ENCODE assay signal across 9 cellular contexts in genomic region chr7:142485617-142486226, GRCh38.
A peak's percentile ranks its signal among the peaks of the same experiment; 100 is the strongest.
DNase-seq lines count a peak whose midpoint lies in the region; ATAC-seq and TF ChIP-seq lines count a peak whose summit lies in the region.
"Had no signal": no experiment of that assay in that cellular context is flagged by ENCODE, and none has a peak within 500 bp of the region (broad histone marks: within the 10 kb centered on the region; RNA-seq: fewer than 3 reads in every experiment).

No MANE protein-coding gene starts in this region.

- TF ChIP-seq CTCF in AG10803 (conservative IDR thresholded peaks at IDR 0.05; ENCODE audit: low read length) (peak; percentile 63), GM12873 (IDR thresholded peaks at IDR 0.05; ENCODE audit: insufficient read depth, low read depth, low read length, missing control alignments) (peak; percentile 55), glutamatergic neuron (IDR thresholded peaks at IDR 0.05; ENCODE audit: partially characterized antibody, unreplicated experiment) (peak; percentile 46)

- no peaks in the 10 kb centered on the region for H3K36me3 Mint-ChIP-seq in T-helper 2 cell treated with Interferon-gamma antibody and Interleukin-4, amounts not matched to agents 5 μg/mL and 100 μg/mL, for 36 hours (ENCODE audit: low read depth)
- peaks cover under 1% of the 10 kb centered on the region for H3K36me3 Mint-ChIP-seq in glutamatergic neuron (ENCODE audit: unreplicated experiment)
- no peaks in the 10 kb centered on the region for H3K36me3 Mint-ChIP-seq in stimulated activated memory B cell treated with anti-CD40 and anti-IgM and Interleukin-4, amounts not matched to agents 10 μg/mL and 1 μg/mL and 100 μg/mL, for 72 hours

- H3K4me1 Mint-ChIP-seq in T-helper 2 cell treated with Interferon-gamma antibody and Interleukin-4, amounts not matched to agents 5 μg/mL and 100 μg/mL, for 36 hours (ENCODE audit: low read depth): peaks cover 20% of the 10 kb centered on the region
- H3K4me1 Mint-ChIP-seq in glutamatergic neuron (ENCODE audit: low read depth, unreplicated experiment): peaks cover 65% of the 10 kb centered on the region
- peaks cover 12% of the 10 kb centered on the region for H3K4me1 Mint-ChIP-seq in stimulated activated memory B cell treated with anti-CD40 and anti-IgM and Interleukin-4, amounts not matched to agents 10 μg/mL and 1 μg/mL and 100 μg/mL, for 72 hours

- H3K9me3 Mint-ChIP-seq in T-helper 2 cell treated with Interferon-gamma antibody and Interleukin-4, amounts not matched to agents 5 μg/mL and 100 μg/mL, for 36 hours: no peaks in the 10 kb centered on the region
- H3K9me3 Mint-ChIP-seq in glutamatergic neuron (ENCODE audit: unreplicated experiment): peaks cover 7% of the 10 kb centered on the region
- no peaks in the 10 kb centered on the region for H3K9me3 Mint-ChIP-seq in stimulated activated memory B cell treated with anti-CD40 and anti-IgM and Interleukin-4, amounts not matched to agents 10 μg/mL and 1 μg/mL and 100 μg/mL, for 72 hours

- H3K27ac Mint-ChIP-seq in T-helper 2 cell treated with Interferon-gamma antibody and Interleukin-4, amounts not matched to agents 5 μg/mL and 100 μg/mL, for 36 hours: peak overlapping the region; percentile 33
- H3K27ac Mint-ChIP-seq in glutamatergic neuron (ENCODE audit: unreplicated experiment): peak overlapping the region; percentile 6
- H3K27ac Mint-ChIP-seq in stimulated activated memory B cell treated with anti-CD40 and anti-IgM and Interleukin-4, amounts not matched to agents 10 μg/mL and 1 μg/mL and 100 μg/mL, for 72 hours: no peak overlapping the region

- no peak overlapping the region for H3K4me3 ChIP-seq in AG10803 (ENCODE audit: low read length)
- H3K4me3 ChIP-seq: transverse colon had no signal

- H3K27me3 Mint-ChIP-seq in T-helper 2 cell treated with Interferon-gamma antibody and Interleukin-4, amounts not matched to agents 5 μg/mL and 100 μg/mL, for 36 hours (ENCODE audit: low read depth): peaks cover 2% of the 10 kb centered on the region
- H3K27me3 Mint-ChIP-seq in glutamatergic neuron (ENCODE audit: unreplicated experiment): peaks cover 7% of the 10 kb centered on the region
- peaks cover 40% of the 10 kb centered on the region for H3K27me3 Mint-ChIP-seq in stimulated activated memory B cell treated with anti-CD40 and anti-IgM and Interleukin-4, amounts not matched to agents 10 μg/mL and 1 μg/mL and 100 μg/mL, for 72 hours

- no peak overlapping the region for H3K4me3 Mint-ChIP-seq in T-helper 2 cell treated with Interferon-gamma antibody and Interleukin-4, amounts not matched to agents 5 μg/mL and 100 μg/mL, for 36 hours
- no peak overlapping the region for H3K4me3 Mint-ChIP-seq in glutamatergic neuron (ENCODE audit: unreplicated experiment)
- H3K4me3 Mint-ChIP-seq in stimulated activated memory B cell treated with anti-CD40 and anti-IgM and Interleukin-4, amounts not matched to agents 10 μg/mL and 1 μg/mL and 100 μg/mL, for 72 hours: no peak overlapping the region

- DNase-seq in AG10803 (ENCODE audit: low read depth) (no peak), glutamatergic neuron (no peak), NCI-H1092 treated with DMSO at 0.1 percent for 48 hours (lab: John Stamatoyannopoulos, UW) (no peak), KG1 (lab: John Stamatoyannopoulos, UW) (no peak)
- no peak for DNase-seq in T-helper 2 cell treated with Interferon-gamma antibody and Interleukin-4, amounts not matched to agents 5 μg/mL and 100 μg/mL, for 36 hours (ENCODE audit: low spot score)
- DNase-seq: transverse colon had no signal

- no peak for ATAC-seq in GM19395 (IDR thresholded peaks at IDR 0.05; ENCODE audit: unreplicated experiment)
- ATAC-seq in stimulated activated memory B cell treated with anti-CD40 and anti-IgM and Interleukin-4, amounts not matched to agents 10 μg/mL and 1 μg/mL and 100 μg/mL, for 72 hours: no peak
